8 cellular contexts compared by ENCODE assay signal in the genomic region with DNA sequence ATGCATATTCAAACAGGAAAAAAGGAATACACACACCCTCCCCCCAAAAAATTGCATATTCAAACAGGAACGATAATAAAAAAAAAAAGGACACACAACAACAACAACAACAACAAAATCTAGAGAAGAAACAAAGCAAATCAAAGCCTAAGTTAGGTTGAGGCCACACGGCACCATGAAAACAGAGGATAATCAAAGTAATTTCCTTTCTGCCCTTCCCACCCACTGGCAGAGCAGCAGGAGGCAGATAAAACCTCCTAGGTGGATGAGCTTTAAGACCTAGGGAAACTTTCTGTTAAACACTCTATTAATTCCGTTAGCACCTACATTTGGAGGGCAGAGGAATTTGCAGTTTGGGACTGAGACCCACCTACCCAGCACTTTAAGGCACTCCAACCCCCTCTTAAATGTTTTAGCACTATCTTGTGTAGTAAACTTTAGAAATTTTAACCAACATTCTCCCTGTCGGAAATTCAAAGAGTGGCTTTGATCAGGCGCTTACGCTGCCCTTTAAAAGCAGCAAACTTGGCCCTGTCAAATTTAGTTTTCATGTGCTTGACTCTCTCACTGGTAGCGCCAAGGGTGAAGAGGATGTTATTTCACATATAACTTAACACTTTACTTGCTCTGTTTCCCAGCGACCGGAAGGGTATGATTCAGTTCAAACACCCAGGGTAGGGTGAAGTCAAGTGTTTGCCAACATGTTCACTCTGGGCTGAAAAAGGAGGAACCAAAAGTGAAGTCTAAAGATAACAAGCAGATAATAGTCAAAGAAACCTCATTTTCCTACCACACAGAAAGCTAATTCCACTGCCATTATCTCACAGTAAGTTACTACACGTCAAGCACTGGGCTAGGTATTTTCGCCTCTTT. TPM values are rescaled to one million over a fixed set of nuclear protein-coding genes. Genes with fewer than 3 reads are reported as not detected.
DNase-seq lines count a peak whose midpoint lies in the region; ATAC-seq and TF ChIP-seq lines count a peak whose summit lies in the region.

No MANE protein-coding gene starts in this region.

- no peaks in the 10 kb centered on the region for H3K27me3 ChIP-seq in Panc1 (ENCODE audit: control insufficient read depth, insufficient read depth, low read length)

- peaks cover 61% of the 10 kb centered on the region for H3K4me1 ChIP-seq in Panc1 (ENCODE audit: control insufficient read depth, insufficient read depth, low read length)

- peak overlapping the region in 1 of 2 experiments; percentile 41; a peak in 2 of 4 replicates for H3K4me3 ChIP-seq in Panc1 (ENCODE audit: low read depth in 2 of 2, low read length in 2 of 2)

- no peaks in the 10 kb centered on the region for H3K27me3 Mint-ChIP-seq in endothelial cell (ENCODE audit: unreplicated experiment)

- peak overlapping the region; percentile 77 for H3K4me3 Mint-ChIP-seq in endothelial cell (ENCODE audit: unreplicated experiment)

- POLR2A ChIA-PET in Panc1 (lab: Charles Lee), result interaction anchor here (0.5 to 0.7 kb wide), 2 partner anchors 25 to 316 kb away, joined by 3 to 5 read pairs; no protein-coding TSS in a partner anchor

- H3K9me3 Mint-ChIP-seq in endothelial cell (ENCODE audit: unreplicated experiment), result no peaks in the 10 kb centered on the region

- peaks cover 40% of the 10 kb centered on the region for H3K4me1 Mint-ChIP-seq in endothelial cell (ENCODE audit: unreplicated experiment)

- H3K27ac Mint-ChIP-seq in endothelial cell (ENCODE audit: unreplicated experiment), result peak overlapping the region; percentile 59

- TF ChIP-seq CTCF in Panc1 (IDR thresholded peaks at IDR 0.05) (no peak), endothelial cell (IDR thresholded peaks at IDR 0.05; ENCODE audit: unreplicated experiment) (no peak)

- in situ Hi-C loops in Panc1 (cut with HindIII; ENCODE audit: low pct_unique_long_range_greater_than_20kb, low sequenced_read_pairs), result no loop called here

- intact Hi-C loops in Panc1 (cut with micrococcal nuclease; ENCODE audit: unreplicated experiment), result no loop called here

- peaks cover 3% of the 10 kb centered on the region; the same call in 1 of the 2 replicates for H3K36me3 ChIP-seq in Panc1 (ENCODE audit: control insufficient read depth, insufficient read depth, low read length)

- BruUV-seq in Panc1 (replicated peaks; lab: Mats Ljungman, UMichigan), result no TSS peak

- ATAC-seq in GM18909 (IDR thresholded peaks at IDR 0.05; ENCODE audit: poor library complexity, unreplicated experiment), result peak; percentile 95
- peak; percentile 83 for ATAC-seq in HG03064 (IDR thresholded peaks at IDR 0.05; ENCODE audit: low read depth, unreplicated experiment)
- ATAC-seq in Panc1, result peak; percentile 56

- no peaks in the 10 kb centered on the region for H3K9me3 ChIP-seq in Panc1 (ENCODE audit: control insufficient read depth, insufficient read depth, low read depth, low read length)

- peak overlapping the region; percentile 93 for H3K27ac ChIP-seq in Panc1 (ENCODE audit: low read length)

- CTCF ChIA-PET in Panc1 (lab: Charles Lee), result interaction anchor here (0.7 kb wide), 2 partner anchors 513 to 725 kb away, joined by 4 to 8 read pairs; no protein-coding TSS in a partner anchor

- H3K36me3 Mint-ChIP-seq in endothelial cell (ENCODE audit: low read depth, unreplicated experiment), result peaks cover 62% of the 10 kb centered on the region

- peak; percentile 33 for DNase-seq in Ammon's horn (ENCODE audit: low spot score)
- DNase-seq in Panc1 (ENCODE audit: low read depth, low spot score), result peak; percentile 84
- DNase-seq in endothelial cell (ENCODE audit: low spot score), result no peak
- DNase-seq in non-pigmented ciliary epithelial cell (ENCODE audit: low read depth), result peak; percentile 79
- DNase-seq in amniotic stem cell (lab: John Stamatoyannopoulos, UW), result no peak
- DNase-seq in anterior cingulate cortex (lab: John Stamatoyannopoulos, UW), result no peak

RNA-seq across cellular contexts. Expression of a gene that starts 9.2 kb away (rescaled TPM):
- 37.0 TPM for total RNA-seq in Panc1 (2021; ENCODE audit: unreplicated experiment)
- 26.9 TPM for polyA plus RNA-seq in Panc1 (2012; ENCODE audit: insufficient read length)
- total RNA-seq in endothelial cell (ENCODE audit: unreplicated experiment), result 162 TPM

RNA-seq across cellular contexts. Expression of a gene that starts 53.7 kb away (rescaled TPM):
- total RNA-seq in Panc1 (2021; ENCODE audit: unreplicated experiment) (248 TPM), endothelial cell (ENCODE audit: unreplicated experiment) (79.4 TPM)
- polyA plus RNA-seq in Panc1 (2012; ENCODE audit: insufficient read length), result 123 TPM

Comparison
In these comparisons a context has a peak if more than half of its experiments do, and no peak if none do; other contexts are left out.
1. DNase-seq: peak in Ammon's horn (single experiment), Panc1 (single experiment) and non-pigmented ciliary epithelial cell (single experiment); none in endothelial cell (single experiment), amniotic stem cell (single experiment) and anterior cingulate cortex (0 of 58).
2. Peak in every context shown above with its lines, with median percentiles within 50 percentile points of each other: ATAC-seq.